ENCODE assay signal across 16 cellular contexts in genomic region chr21:40404319-40404906, GRCh38.
DNase-seq lines count a peak whose midpoint lies in the region; TF ChIP-seq lines count a peak whose summit lies in the region.
"Had no signal": no experiment of that assay in that cellular context is flagged by ENCODE, and none has a peak within 500 bp of the region (broad histone marks: within the 10 kb centered on the region; RNA-seq: fewer than 3 reads in every experiment).

No MANE protein-coding gene starts in this region.

- no peaks in the 10 kb centered on the region for H3K27me3 ChIP-seq in transverse colon

- no peak overlapping the region for H3K27ac Mint-ChIP-seq in CD14-positive monocyte
- H3K27ac Mint-ChIP-seq: activated naive CD4-positive, alpha-beta T cell treated with anti-CD3 and anti-CD28 coated beads, Interleukin-2, amount 50 U/mL, for 24 hours; stimulated activated naive CD8-positive, alpha-beta T cell treated with anti-CD3 and anti-CD28 coated beads, Interleukin-15, Interleukin-2, amounts not matched to agents 100 ng/mL and 50 ng/mL, for 24 hours; WTC11 had no signal

- no peaks in the 10 kb centered on the region for H3K4me1 Mint-ChIP-seq in CD14-positive monocyte
- H3K4me1 Mint-ChIP-seq: activated naive CD4-positive, alpha-beta T cell treated with anti-CD3 and anti-CD28 coated beads, Interleukin-2, amount 50 U/mL, for 24 hours; WTC11 had no signal

- intact Hi-C loops in transverse colon (cut with DNase I; ENCODE audit: low total_unique reads) = no loop called here
- intact Hi-C loops in CD14-positive monocyte (cut with micrococcal nuclease) = no loop called here

- H3K4me1 ChIP-seq in transverse colon = no peaks in the 10 kb centered on the region

- WGBS in transverse colon (ENCODE audit: low coverage in 1 of 2), 2 donors = 37 to 42% methylated on average over 4 of the region's 4 CpGs

- DNase-seq in NCI-H1436 (lab: John Stamatoyannopoulos, UW) = peak; percentile 61
- no peak for DNase-seq in NCI-H1436 treated with DMSO at 0.1 percent for 48 hours (lab: John Stamatoyannopoulos, UW)
- peak; percentile 20 for DNase-seq in NCI-H2227 treated with DMSO at 0.1 percent for 48 hours (lab: John Stamatoyannopoulos, UW)
- DNase-seq in epithelial cell of esophagus (ENCODE audit: low read depth) = peak; percentile 56
- DNase-seq in occipital lobe (lab: John Stamatoyannopoulos, UW) = peak; percentile 38
- no peak for DNase-seq in transverse colon
- DNase-seq in substantia nigra (lab: John Stamatoyannopoulos, UW) = no peak
- no peak for DNase-seq in CD14-positive monocyte (ENCODE audit: low spot score)
- DNase-seq: 8988T, erythroblast, hippocampal formation, PC-3 had no signal

- no peaks in the 10 kb centered on the region for H3K36me3 ChIP-seq in transverse colon

- H3K27ac ChIP-seq in transverse colon (no peak overlapping the region), substantia nigra (ENCODE audit: low read depth, low read length, poor library complexity, severe bottlenecking) (no peak overlapping the region)
- H3K27ac ChIP-seq: C4-2B had no signal

- TF ChIP-seq CTCF in epithelial cell of esophagus (IDR thresholded peaks at IDR 0.05; ENCODE audit: insufficient read depth, low read depth, low read length, missing control alignments) (no peak), transverse colon (IDR thresholded peaks at IDR 0.05) (no peak), CD14-positive monocyte (IDR thresholded peaks at IDR 0.05) (no peak)

- H3K9me3 Mint-ChIP-seq in CD14-positive monocyte = peaks cover 0 to 18% (median 8%) of the 10 kb centered on the region in 7 donors
- H3K9me3 Mint-ChIP-seq: activated naive CD4-positive, alpha-beta T cell treated with anti-CD3 and anti-CD28 coated beads, Interleukin-2, amount 50 U/mL, for 24 hours had no signal

- in situ Hi-C loops in transverse colon (cut with MboI; ENCODE audit: low pct_ligation_motif_present in 1 of 4, low pct_unique_long_range_greater_than_20kb in 1 of 4, low sequenced_read_pairs in 3 of 4) = no loop called here

- peaks cover 0 to 3% (median 0%) of the 10 kb centered on the region in 3 donors for H3K27me3 Mint-ChIP-seq in CD14-positive monocyte (ENCODE audit: low read depth in 3 of 3)
- H3K27me3 Mint-ChIP-seq: activated naive CD4-positive, alpha-beta T cell treated with anti-CD3 and anti-CD28 coated beads, Interleukin-2, amount 50 U/mL, for 24 hours; stimulated activated naive CD8-positive, alpha-beta T cell treated with anti-CD3 and anti-CD28 coated beads, Interleukin-15, Interleukin-2, amounts not matched to agents 100 ng/mL and 50 ng/mL, for 24 hours had no signal

- H3K9me3 ChIP-seq in transverse colon = no peaks in the 10 kb centered on the region

- no peaks in the 10 kb centered on the region for H3K36me3 Mint-ChIP-seq in CD14-positive monocyte
- H3K36me3 Mint-ChIP-seq: activated naive CD4-positive, alpha-beta T cell treated with anti-CD3 and anti-CD28 coated beads, Interleukin-2, amount 50 U/mL, for 24 hours; WTC11 had no signal

- TF ChIP-seq POLR2A in transverse colon (IDR thresholded peaks at IDR 0.05) = no peak

- H3K4me3 ChIP-seq in epithelial cell of esophagus (ENCODE audit: low read length) (no peak overlapping the region), transverse colon (no peak overlapping the region)

- H3K4me3 Mint-ChIP-seq in CD14-positive monocyte = no peak overlapping the region
- H3K4me3 Mint-ChIP-seq: activated naive CD4-positive, alpha-beta T cell treated with anti-CD3 and anti-CD28 coated beads, Interleukin-2, amount 50 U/mL, for 24 hours; stimulated activated naive CD8-positive, alpha-beta T cell treated with anti-CD3 and anti-CD28 coated beads, Interleukin-15, Interleukin-2, amounts not matched to agents 100 ng/mL and 50 ng/mL, for 24 hours; WTC11 had no signal

- no peak for TF ChIP-seq EP300 in transverse colon (IDR thresholded peaks at IDR 0.05; ENCODE audit: low read depth)

Comparison
In these comparisons a context has a peak if more than half of its experiments do, and no peak if none do; other contexts are left out.
1. DNase-seq: peak in NCI-H1436 (single experiment), NCI-H2227 treated with DMSO at 0.1 percent for 48 hours (single experiment), epithelial cell of esophagus (single experiment) and occipital lobe (single experiment); none in NCI-H1436 treated with DMSO at 0.1 percent for 48 hours (single experiment), transverse colon (single experiment), substantia nigra (0 of 49) and CD14-positive monocyte (single experiment).